In the genomic region with DNA sequence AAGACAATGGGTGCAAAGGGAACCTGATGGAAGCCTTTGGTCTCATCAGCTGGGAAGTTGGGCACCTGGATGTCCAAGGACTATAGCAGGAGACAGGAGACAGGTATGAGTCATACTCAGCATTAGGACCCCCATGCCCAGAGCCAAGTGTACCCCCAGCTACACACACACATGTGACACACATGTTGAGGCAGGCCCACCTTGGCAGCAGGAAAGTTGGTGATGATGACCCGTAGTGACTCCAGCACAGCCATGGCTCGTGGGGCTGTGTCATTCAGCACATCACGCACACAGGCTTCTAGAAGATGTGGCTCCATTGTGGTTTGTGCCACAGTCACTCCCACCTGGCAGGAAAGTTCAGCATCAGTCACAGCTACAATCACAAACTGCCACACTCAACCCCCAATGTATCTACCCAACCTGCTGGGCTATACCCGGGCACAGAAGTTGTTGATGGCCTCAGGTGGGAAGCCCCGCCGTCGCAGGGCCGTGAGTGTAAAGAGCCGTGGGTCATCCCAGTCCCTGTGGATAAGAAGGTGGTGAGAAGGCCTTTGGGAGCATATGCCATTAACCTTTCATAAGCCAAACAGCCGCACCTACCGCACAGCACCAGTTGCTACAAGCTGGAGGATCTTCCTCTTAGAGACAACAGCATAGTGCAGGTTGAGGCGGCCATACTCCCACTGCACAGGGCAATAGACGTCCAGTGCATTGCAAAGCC, we compare ENCODE assay signal across 1 cellular context.
TF ChIP-seq lines count a peak whose summit lies in the region.

No MANE protein-coding gene starts in this region.

TF ChIP-seq in endothelial cell of umbilical vein, 7 proteins besides CTCF, POLR2A, EP300 and RAD21:
- no peak for TF ChIP-seq GATA2 (IDR thresholded peaks at IDR 0.05; ENCODE audit: insufficient read depth, insufficient read length, low read depth, low read length)
- TF ChIP-seq MYC (IDR thresholded peaks at IDR 0.05; ENCODE audit: low read depth, low read length) = no peak
- no peak for TF ChIP-seq POLR2AphosphoS5 (IDR thresholded peaks at IDR 0.05; ENCODE audit: insufficient read depth, low read depth, low read length)
- no peak for TF ChIP-seq JUN (IDR thresholded peaks at IDR 0.05; ENCODE audit: borderline replicate concordance, insufficient read depth, insufficient read length, low read depth)
- no peak for TF ChIP-seq EZH2 (IDR thresholded peaks at IDR 0.05; ENCODE audit: borderline replicate concordance, low read depth, low read length, severe bottlenecking)
- no peak for TF ChIP-seq FOS (IDR thresholded peaks at IDR 0.05; ENCODE audit: borderline replicate concordance, insufficient read depth, low read length)
- TF ChIP-seq, protein P1, sequence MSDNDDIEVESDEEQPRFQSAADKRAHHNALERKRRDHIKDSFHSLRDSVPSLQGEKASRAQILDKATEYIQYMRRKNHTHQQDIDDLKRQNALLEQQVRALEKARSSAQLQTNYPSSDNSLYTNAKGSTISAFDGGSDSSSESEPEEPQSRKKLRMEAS (IDR thresholded peaks at IDR 0.05; ENCODE audit: insufficient read depth, insufficient read length) = no peak
TF ChIP-seq in endothelial cell of umbilical vein: peak in this region for 0.
